In genomic region chr12:108857158-108857407, GRCh38 we compare ENCODE assay signal across 8 cellular contexts. TPM values are rescaled to one million over a fixed set of nuclear protein-coding genes. Genes with fewer than 3 reads are reported as not detected.
DNase-seq lines count a peak whose midpoint lies in the region; ATAC-seq and TF ChIP-seq lines count a peak whose summit lies in the region.

No MANE protein-coding gene starts in this region.

- no peaks in the 10 kb centered on the region for H3K27me3 ChIP-seq in HUES48 (ENCODE audit: control insufficient read depth, insufficient read depth, low read length)
- no peaks in the 10 kb centered on the region for H3K27me3 ChIP-seq in mucosa of stomach (ENCODE audit: control insufficient read depth, insufficient read depth, low read length)

- H3K4me3 Mint-ChIP-seq in Calu3 (ENCODE audit: low read depth, unreplicated experiment) (peak overlapping the region; percentile 81), chondrocyte (ENCODE audit: unreplicated experiment) (peak overlapping the region; percentile 98)

- peaks cover 17% of the 10 kb centered on the region; the same call in 1 of the 2 replicates for H3K4me1 ChIP-seq in HUES48 (ENCODE audit: control insufficient read depth, insufficient read depth, low read length)
- peaks cover 32% of the 10 kb centered on the region for H3K4me1 ChIP-seq in mucosa of stomach (ENCODE audit: control insufficient read depth, insufficient read depth, low read length)

- DNase-seq in Calu3 = no peak
- no peak for DNase-seq in chondrocyte (ENCODE audit: low spot score)
- DNase-seq in SIG-M5 treated with dmso at 0.1 percent for 504 hours (lab: John Stamatoyannopoulos, UW; ENCODE audit: unreplicated experiment) = no peak
- DNase-seq in HuH-7.5 (ENCODE audit: low spot score) = no peak

- H3K27me3 Mint-ChIP-seq in Calu3 (ENCODE audit: unreplicated experiment) = no peaks in the 10 kb centered on the region
- no peaks in the 10 kb centered on the region for H3K27me3 Mint-ChIP-seq in chondrocyte (ENCODE audit: low read depth)

- ATAC-seq in HG02870 (IDR thresholded peaks at IDR 0.05; ENCODE audit: unreplicated experiment) = no peak
- ATAC-seq in HG03025 (IDR thresholded peaks at IDR 0.05; ENCODE audit: low FRiP score, unreplicated experiment) = no peak

- H3K4me3 ChIP-seq in HUES48 (ENCODE audit: low read depth, low read length) (peak overlapping the region; percentile 74), mucosa of stomach (ENCODE audit: low read length) (peak overlapping the region; percentile 85)

- TF ChIP-seq CTCF in Calu3 (IDR thresholded peaks at IDR 0.05; ENCODE audit: unreplicated experiment) (no peak), chondrocyte (IDR thresholded peaks at IDR 0.05) (no peak)

- H3K27ac Mint-ChIP-seq in Calu3 (ENCODE audit: unreplicated experiment) (peak overlapping the region; percentile 33), chondrocyte (ENCODE audit: unreplicated experiment) (peak overlapping the region; percentile 99)

- H3K36me3 ChIP-seq in HUES48 (ENCODE audit: control insufficient read depth, insufficient read depth, low read length) (peaks cover 7% of the 10 kb centered on the region; the same call in 1 of the 2 replicates), mucosa of stomach (ENCODE audit: control insufficient read depth, insufficient read depth, low read length) (no peaks in the 10 kb centered on the region)

- H3K9me3 Mint-ChIP-seq in Calu3 (ENCODE audit: low read depth, unreplicated experiment) (peaks cover 2% of the 10 kb centered on the region), chondrocyte (ENCODE audit: low read depth) (peaks cover 3% of the 10 kb centered on the region)

- peak overlapping the region; percentile 42 for H3K27ac ChIP-seq in HUES48 (ENCODE audit: low read depth, low read length)

- H3K9ac ChIP-seq in HUES48 (ENCODE audit: low read depth, low read length) (peak overlapping the region; percentile 66; the same call in 1 of the 2 replicates), mucosa of stomach (ENCODE audit: low read length) (peak overlapping the region; percentile 77)

- intact Hi-C loops in Calu3 (cut with micrococcal nuclease; ENCODE audit: unreplicated experiment) = loop anchor here (5.0 kb wide), 1 partner anchor 125 kb away; the partner anchor contains the start of gene CORO1C

- H3K36me3 Mint-ChIP-seq in Calu3 (ENCODE audit: insufficient read depth, unreplicated experiment) = peaks cover 55% of the 10 kb centered on the region
- peaks cover 20% of the 10 kb centered on the region for H3K36me3 Mint-ChIP-seq in chondrocyte (ENCODE audit: low read depth)

- BruUV-seq in Calu3 (replicated peaks; lab: Mats Ljungman, UMichigan) = no TSS peak

- CTCF ChIA-PET in Calu3 (lab: Charles Lee) = interaction anchor here (0.5 to 0.7 kb wide), 3 partner anchors 94 to 1261 kb away, joined by 3 read pairs; no protein-coding TSS in a partner anchor

- H3K9me3 ChIP-seq in HUES48 (ENCODE audit: control insufficient read depth, insufficient read depth, low read length) = peaks cover 4% of the 10 kb centered on the region; the same call in 1 of the 2 replicates
- H3K9me3 ChIP-seq in mucosa of stomach (ENCODE audit: control insufficient read depth, low read length) = no peaks in the 10 kb centered on the region

- peaks cover 41% of the 10 kb centered on the region for H3K4me1 Mint-ChIP-seq in Calu3 (ENCODE audit: low read depth, unreplicated experiment)
- H3K4me1 Mint-ChIP-seq in chondrocyte (ENCODE audit: low read depth) = peaks cover 57% of the 10 kb centered on the region

RNA-seq across cellular contexts. Expression of gene SSH1, which starts 0.3 kb away (rescaled TPM):
- total RNA-seq in Calu3 (2022) = 38.1 and 42.9 TPM in 2 replicates
- 125 to 138 TPM (median 127 TPM) in 3 replicates for total RNA-seq in chondrocyte

RNA-seq across cellular contexts. Expression of gene DAO, which starts 22.8 kb away (rescaled TPM):
- total RNA-seq in Calu3 (2022) = not detected in 2 replicates
- not detected in 3 replicates for total RNA-seq in chondrocyte
